ENCODE assay signal across 1 cellular context in genomic region chr6:16769131-16769985, GRCh38.
TF ChIP-seq lines count a peak whose summit lies in the region.

No MANE protein-coding gene starts in this region.

TF ChIP-seq in HEK293, 187 proteins besides CTCF, POLR2A, EP300 and RAD21 (continued from another document):
- TF ChIP-seq ZNF449 (tag by site-specific recombination; IDR thresholded peaks at IDR 0.05) (no peak), ZNF610 (tag by site-specific recombination; IDR thresholded peaks at IDR 0.05; ENCODE audit: borderline replicate concordance) (no peak), HOXC10 (CRISPR knock-in tag; IDR thresholded peaks at IDR 0.05) (no peak), ZNF221 (tag by site-specific recombination; IDR thresholded peaks at IDR 0.05; ENCODE audit: borderline replicate concordance) (no peak), SCRT1 (tag by site-specific recombination; IDR thresholded peaks at IDR 0.05; ENCODE audit: borderline replicate concordance) (no peak), ZNF544 (tag by site-specific recombination; IDR thresholded peaks at IDR 0.05) (no peak), ZNF488 (tag by site-specific recombination; IDR thresholded peaks at IDR 0.05) (no peak), RBAK (tag by site-specific recombination; IDR thresholded peaks at IDR 0.05) (no peak), BCL11A (tag by site-specific recombination; IDR thresholded peaks at IDR 0.05; ENCODE audit: low read depth) (no peak), SP7 (tag by site-specific recombination; IDR thresholded peaks at IDR 0.05) (peak; percentile 81), ZNF2 (tag by site-specific recombination; IDR thresholded peaks at IDR 0.05) (no peak), GLI2 (tag by site-specific recombination; IDR thresholded peaks at IDR 0.05; ENCODE audit: borderline replicate concordance, low read depth) (no peak), ZNF692 (tag by site-specific recombination; IDR thresholded peaks at IDR 0.05) (no peak), ZNF76 (tag by site-specific recombination; IDR thresholded peaks at IDR 0.05; ENCODE audit: borderline replicate concordance, low read depth) (no peak)
- TF ChIP-seq, protein P1, sequence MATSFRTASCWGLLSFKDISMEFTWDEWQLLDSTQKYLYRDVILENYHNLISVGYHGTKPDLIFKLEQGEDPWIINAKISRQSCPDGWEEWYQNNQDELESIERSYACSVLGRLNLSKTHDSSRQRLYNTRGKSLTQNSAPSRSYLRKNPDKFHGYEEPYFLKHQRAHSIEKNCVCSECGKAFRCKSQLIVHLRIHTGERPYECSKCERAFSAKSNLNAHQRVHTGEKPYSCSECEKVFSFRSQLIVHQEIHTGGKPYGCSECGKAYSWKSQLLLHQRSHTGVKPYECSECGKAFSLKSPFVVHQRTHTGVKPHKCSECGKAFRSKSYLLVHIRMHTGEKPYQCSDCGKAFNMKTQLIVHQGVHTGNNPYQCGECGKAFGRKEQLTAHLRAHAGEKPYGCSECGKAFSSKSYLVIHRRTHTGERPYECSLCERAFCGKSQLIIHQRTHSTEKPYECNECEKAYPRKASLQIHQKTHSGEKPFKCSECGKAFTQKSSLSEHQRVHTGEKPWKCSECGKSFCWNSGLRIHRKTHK (tag by site-specific recombination; IDR thresholded peaks at IDR 0.05): no peak
- TF ChIP-seq, protein P2, sequence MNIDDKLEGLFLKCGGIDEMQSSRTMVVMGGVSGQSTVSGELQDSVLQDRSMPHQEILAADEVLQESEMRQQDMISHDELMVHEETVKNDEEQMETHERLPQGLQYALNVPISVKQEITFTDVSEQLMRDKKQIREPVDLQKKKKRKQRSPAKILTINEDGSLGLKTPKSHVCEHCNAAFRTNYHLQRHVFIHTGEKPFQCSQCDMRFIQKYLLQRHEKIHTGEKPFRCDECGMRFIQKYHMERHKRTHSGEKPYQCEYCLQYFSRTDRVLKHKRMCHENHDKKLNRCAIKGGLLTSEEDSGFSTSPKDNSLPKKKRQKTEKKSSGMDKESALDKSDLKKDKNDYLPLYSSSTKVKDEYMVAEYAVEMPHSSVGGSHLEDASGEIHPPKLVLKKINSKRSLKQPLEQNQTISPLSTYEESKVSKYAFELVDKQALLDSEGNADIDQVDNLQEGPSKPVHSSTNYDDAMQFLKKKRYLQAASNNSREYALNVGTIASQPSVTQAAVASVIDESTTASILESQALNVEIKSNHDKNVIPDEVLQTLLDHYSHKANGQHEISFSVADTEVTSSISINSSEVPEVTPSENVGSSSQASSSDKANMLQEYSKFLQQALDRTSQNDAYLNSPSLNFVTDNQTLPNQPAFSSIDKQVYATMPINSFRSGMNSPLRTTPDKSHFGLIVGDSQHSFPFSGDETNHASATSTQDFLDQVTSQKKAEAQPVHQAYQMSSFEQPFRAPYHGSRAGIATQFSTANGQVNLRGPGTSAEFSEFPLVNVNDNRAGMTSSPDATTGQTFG (tag by site-specific recombination; IDR thresholded peaks at IDR 0.05; ENCODE audit: borderline replicate concordance): no peak
- TF ChIP-seq, protein P3, sequence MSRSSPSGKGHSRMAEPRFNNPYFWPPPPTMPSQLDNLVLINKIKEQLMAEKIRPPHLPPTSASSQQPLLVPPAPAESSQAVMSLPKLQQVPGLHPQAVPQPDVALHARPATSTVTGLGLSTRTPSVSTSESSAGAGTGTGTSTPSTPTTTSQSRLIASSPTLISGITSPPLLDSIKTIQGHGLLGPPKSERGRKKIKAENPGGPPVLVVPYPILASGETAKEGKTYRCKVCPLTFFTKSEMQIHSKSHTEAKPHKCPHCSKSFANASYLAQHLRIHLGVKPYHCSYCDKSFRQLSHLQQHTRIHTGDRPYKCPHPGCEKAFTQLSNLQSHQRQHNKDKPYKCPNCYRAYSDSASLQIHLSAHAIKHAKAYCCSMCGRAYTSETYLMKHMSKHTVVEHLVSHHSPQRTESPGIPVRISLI (tag by site-specific recombination; IDR thresholded peaks at IDR 0.05): no peak
- TF ChIP-seq, protein P4, sequence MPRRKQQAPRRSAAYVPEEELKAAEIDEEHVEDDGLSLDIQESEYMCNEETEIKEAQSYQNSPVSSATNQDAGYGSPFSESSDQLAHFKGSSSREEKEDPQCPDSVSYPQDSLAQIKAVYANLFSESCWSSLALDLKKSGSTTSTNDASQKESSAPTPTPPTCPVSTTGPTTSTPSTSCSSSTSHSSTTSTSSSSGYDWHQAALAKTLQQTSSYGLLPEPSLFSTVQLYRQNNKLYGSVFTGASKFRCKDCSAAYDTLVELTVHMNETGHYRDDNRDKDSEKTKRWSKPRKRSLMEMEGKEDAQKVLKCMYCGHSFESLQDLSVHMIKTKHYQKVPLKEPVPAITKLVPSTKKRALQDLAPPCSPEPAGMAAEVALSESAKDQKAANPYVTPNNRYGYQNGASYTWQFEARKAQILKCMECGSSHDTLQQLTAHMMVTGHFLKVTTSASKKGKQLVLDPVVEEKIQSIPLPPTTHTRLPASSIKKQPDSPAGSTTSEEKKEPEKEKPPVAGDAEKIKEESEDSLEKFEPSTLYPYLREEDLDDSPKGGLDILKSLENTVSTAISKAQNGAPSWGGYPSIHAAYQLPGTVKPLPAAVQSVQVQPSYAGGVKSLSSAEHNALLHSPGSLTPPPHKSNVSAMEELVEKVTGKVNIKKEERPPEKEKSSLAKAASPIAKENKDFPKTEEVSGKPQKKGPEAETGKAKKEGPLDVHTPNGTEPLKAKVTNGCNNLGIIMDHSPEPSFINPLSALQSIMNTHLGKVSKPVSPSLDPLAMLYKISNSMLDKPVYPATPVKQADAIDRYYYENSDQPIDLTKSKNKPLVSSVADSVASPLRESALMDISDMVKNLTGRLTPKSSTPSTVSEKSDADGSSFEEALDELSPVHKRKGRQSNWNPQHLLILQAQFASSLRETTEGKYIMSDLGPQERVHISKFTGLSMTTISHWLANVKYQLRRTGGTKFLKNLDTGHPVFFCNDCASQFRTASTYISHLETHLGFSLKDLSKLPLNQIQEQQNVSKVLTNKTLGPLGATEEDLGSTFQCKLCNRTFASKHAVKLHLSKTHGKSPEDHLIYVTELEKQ (tag by site-specific recombination; IDR thresholded peaks at IDR 0.05; ENCODE audit: borderline replicate concordance): no peak
